Comparison of ENCODE assay signal across 16 cellular contexts in the genomic region with DNA sequence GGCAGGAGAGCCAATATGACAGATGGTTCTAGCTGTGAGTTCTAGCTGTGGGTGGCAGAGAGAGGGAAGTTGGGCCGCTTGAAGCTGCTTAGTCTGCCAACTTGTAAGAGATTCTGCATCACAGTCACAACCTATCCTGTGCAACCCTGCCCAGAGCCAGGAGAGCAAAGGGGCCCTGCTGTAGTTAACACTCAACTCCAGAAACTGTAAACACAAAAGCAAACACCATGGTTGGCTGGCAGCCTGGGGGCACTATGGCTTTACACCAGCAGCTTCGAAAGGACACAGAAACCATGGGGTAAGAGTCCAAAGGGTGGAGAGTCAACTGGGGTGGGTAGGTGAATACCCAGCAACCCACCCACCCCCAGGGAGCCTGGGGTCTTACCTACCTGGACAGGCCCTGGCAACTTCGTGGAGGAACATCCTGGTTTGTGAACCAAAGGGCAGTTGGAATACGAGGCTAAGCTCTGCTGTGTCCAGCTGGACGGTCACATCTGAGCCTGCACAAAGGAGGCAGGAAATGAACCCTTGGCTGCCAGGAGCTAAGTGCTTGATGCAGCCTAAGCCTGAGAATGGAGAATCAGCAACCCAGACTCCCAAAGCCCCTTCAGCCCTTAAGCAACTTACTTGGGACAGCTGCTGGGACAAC. TPM values are rescaled to one million over a fixed set of nuclear protein-coding genes. Genes with fewer than 3 reads are reported as not detected.
DNase-seq lines count a peak whose midpoint lies in the region; ATAC-seq and TF ChIP-seq lines count a peak whose summit lies in the region.
"Had no signal": no experiment of that assay in that cellular context is flagged by ENCODE, and none has a peak within 500 bp of the region (broad histone marks: within the 10 kb centered on the region; RNA-seq: fewer than 3 reads in every experiment).

No MANE protein-coding gene starts in this region.

- ATAC-seq in mucosa of descending colon: peak; percentile 88

- TF ChIP-seq CTCF in mucosa of descending colon (IDR thresholded peaks at IDR 0.05): no peak
- no peak for TF ChIP-seq CTCF in uterus (IDR thresholded peaks at IDR 0.05)

- H3K36me3 ChIP-seq in mucosa of descending colon (ENCODE audit: low read depth) (no peaks in the 10 kb centered on the region), uterus (no peaks in the 10 kb centered on the region)

- DNase-seq in DMS 273 treated with DMSO at 0.1 percent for 48 hours (lab: John Stamatoyannopoulos, UW): peak; percentile 74
- DNase-seq in NCI-H1694 (lab: John Stamatoyannopoulos, UW): peak; percentile 53
- peak; percentile 35 for DNase-seq in SHP77 treated with DMSO at 0.1 percent for 48 hours (lab: John Stamatoyannopoulos, UW)
- peak in 2 of 3 donors; percentile 48 to 59 for DNase-seq in mucosa of descending colon
- no peak for DNase-seq in AML-193 (lab: John Stamatoyannopoulos, UW)
- DNase-seq in T-helper 2 cell: no peak
- no peak for DNase-seq in uterus
- no peak for DNase-seq in SW 1271 (lab: John Stamatoyannopoulos, UW)
- DNase-seq: activated CD4-positive, alpha-beta T cell treated with anti-CD3 and anti-CD28 coated beads for 1 hour; activated T-cell treated with anti-CD3 and anti-CD28 coated beads, Interleukin-2, amount 50 U/mL, for 48 hours; HFFc6; MV-4-11; retina; stimulated activated CD4-positive, alpha-beta T cell treated with anti-CD3 and anti-CD28 coated beads, Interleukin-4, amount 100 ng/mL, for 1 hour; stimulated activated naive CD4-positive, alpha-beta T cell had no signal

- no peaks in the 10 kb centered on the region for H3K27me3 ChIP-seq in uterus
- H3K27me3 ChIP-seq: BLaER1 had no signal

- no peak overlapping the region for H3K4me3 ChIP-seq in mucosa of descending colon
- H3K4me3 ChIP-seq in uterus: no peak overlapping the region
- H3K4me3 ChIP-seq: BLaER1 had no signal

- peaks cover 3% of the 10 kb centered on the region for H3K4me1 ChIP-seq in mucosa of descending colon (ENCODE audit: low read depth)
- no peaks in the 10 kb centered on the region for H3K4me1 ChIP-seq in uterus

- H3K9me3 ChIP-seq in mucosa of descending colon (no peaks in the 10 kb centered on the region), uterus (no peaks in the 10 kb centered on the region)
- H3K9me3 ChIP-seq: BLaER1 had no signal

- no peak for TF ChIP-seq POLR2A in uterus (IDR thresholded peaks at IDR 0.05)

- intact Hi-C loops in mucosa of descending colon (cut with DNase I, micrococcal nuclease): no loop called here
- intact Hi-C loops in uterus (cut with DNase I; ENCODE audit: low total_unique reads): no loop called here

- H3K27ac ChIP-seq in uterus: no peak overlapping the region
- H3K27ac ChIP-seq: BLaER1 had no signal

RNA-seq across cellular contexts. Expression of a gene that starts 6.4 kb away (rescaled TPM):
- total RNA-seq in mucosa of descending colon (10 to 100 TPM; 21.5 to 37.9 (median 28.1) TPM), uterus (10 to 100 TPM; 20.2 to 79.4 (median 46.8) TPM)

RNA-seq across cellular contexts. Expression of a gene that starts 49.4 kb away (rescaled TPM):
- 10 to 100 TPM; 38.3 to 47.1 (median 44.7) TPM for total RNA-seq in mucosa of descending colon
- total RNA-seq in uterus: 100 to 1,000 TPM in 1 of 4 donors, 10 to 100 TPM in 3; 22.6 to 102 (median 45.4) TPM

Comparison
In these comparisons a context has a peak if more than half of its experiments do, and no peak if none do; other contexts are left out.
1. DNase-seq: peak in DMS 273 treated with DMSO at 0.1 percent for 48 hours (single experiment), NCI-H1694 (single experiment), SHP77 treated with DMSO at 0.1 percent for 48 hours (single experiment) and mucosa of descending colon (2 of 3); none in AML-193 (0 of 2), T-helper 2 cell (0 of 5), uterus (0 of 2) and SW 1271 (0 of 2).